In the genomic region with DNA sequence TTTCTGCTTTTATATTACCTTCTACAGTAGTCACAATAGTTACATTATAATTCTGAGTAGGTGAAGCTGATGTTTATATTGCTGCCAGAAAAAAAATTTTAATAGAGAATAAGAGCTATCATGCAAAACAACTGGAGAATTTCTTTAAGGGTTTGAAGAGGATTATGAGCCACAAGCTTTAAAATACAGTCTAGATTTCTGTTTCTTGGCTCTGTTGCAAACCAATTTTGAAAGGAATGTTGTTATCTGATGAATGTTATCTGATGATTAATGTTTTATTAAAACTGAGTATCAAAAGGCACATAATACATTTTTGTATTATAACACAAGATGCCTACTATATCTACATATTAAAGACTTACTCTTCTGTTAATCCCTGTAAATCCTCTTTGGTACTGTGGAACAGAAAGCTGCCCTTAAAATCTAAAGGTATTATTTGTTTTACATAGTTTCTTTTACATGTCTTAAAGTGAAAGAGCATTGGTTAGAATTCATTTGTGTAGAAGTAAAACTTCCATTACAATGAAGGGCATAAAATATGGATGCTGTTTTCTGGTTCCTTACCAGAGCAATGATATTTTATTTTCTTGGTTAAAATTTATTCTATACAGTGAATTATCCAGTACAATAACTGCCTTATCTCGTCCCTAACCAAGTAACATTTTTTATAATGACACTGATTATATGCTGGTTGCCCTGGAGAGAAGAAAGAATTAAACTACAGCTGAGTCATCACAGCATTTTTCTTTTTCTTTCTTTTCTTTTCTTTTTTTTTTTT, we compare ENCODE assay signal across 1 cellular context.
TF ChIP-seq lines count a peak whose summit lies in the region.

No MANE protein-coding gene starts in this region.

TF ChIP-seq in GM12878, 131 proteins besides CTCF, POLR2A, EP300 and RAD21 (continued from another document):
- TF ChIP-seq, protein P1, sequence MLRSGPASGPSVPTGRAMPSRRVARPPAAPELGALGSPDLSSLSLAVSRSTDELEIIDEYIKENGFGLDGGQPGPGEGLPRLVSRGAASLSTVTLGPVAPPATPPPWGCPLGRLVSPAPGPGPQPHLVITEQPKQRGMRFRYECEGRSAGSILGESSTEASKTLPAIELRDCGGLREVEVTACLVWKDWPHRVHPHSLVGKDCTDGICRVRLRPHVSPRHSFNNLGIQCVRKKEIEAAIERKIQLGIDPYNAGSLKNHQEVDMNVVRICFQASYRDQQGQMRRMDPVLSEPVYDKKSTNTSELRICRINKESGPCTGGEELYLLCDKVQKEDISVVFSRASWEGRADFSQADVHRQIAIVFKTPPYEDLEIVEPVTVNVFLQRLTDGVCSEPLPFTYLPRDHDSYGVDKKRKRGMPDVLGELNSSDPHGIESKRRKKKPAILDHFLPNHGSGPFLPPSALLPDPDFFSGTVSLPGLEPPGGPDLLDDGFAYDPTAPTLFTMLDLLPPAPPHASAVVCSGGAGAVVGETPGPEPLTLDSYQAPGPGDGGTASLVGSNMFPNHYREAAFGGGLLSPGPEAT (IDR thresholded peaks at IDR 0.05; ENCODE audit: low read depth) = no peak
- TF ChIP-seq NR2F1 (conservative IDR thresholded peaks at IDR 0.05) = no peak
TF ChIP-seq in GM12878: peak in this region for 0.
